In genomic region chr17:16026895-16027294, GRCh38 we compare ENCODE assay signal across 13 cellular contexts. TPM values are rescaled to one million over a fixed set of nuclear protein-coding genes. Genes with fewer than 3 reads are reported as not detected.
DNase-seq lines count a peak whose midpoint lies in the region; ATAC-seq and TF ChIP-seq lines count a peak whose summit lies in the region.
"Had no signal": no experiment of that assay in that cellular context is flagged by ENCODE, and none has a peak within 500 bp of the region (broad histone marks: within the 10 kb centered on the region; RNA-seq: fewer than 3 reads in every experiment).

No MANE protein-coding gene starts in this region.

- H3K79me2 ChIP-seq in ACC112 (ENCODE audit: control insufficient read depth, insufficient read depth, low read length, unreplicated experiment): peaks cover 6% of the 10 kb centered on the region
- peaks cover 53% of the 10 kb centered on the region for H3K79me2 ChIP-seq in GM23248 (ENCODE audit: insufficient read depth)
- H3K79me2 ChIP-seq: parathyroid adenoma had no signal

- POLR2A ChIA-PET in naive thymus-derived CD8-positive, alpha-beta T cell (lab: Charles Lee): no interaction called here

- no peaks in the 10 kb centered on the region for H3K9me3 Mint-ChIP-seq in naive thymus-derived CD8-positive, alpha-beta T cell

- intact Hi-C loops in ascending aorta (cut with DNase I): no loop called here

- H3K27me3 Mint-ChIP-seq in naive thymus-derived CD8-positive, alpha-beta T cell: no peaks in the 10 kb centered on the region

- H3K4me1 ChIP-seq in ACC112 (ENCODE audit: control insufficient read depth, insufficient read depth, low read length, unreplicated experiment) (peaks cover 28% of the 10 kb centered on the region), GM23248 (ENCODE audit: insufficient read depth) (peaks cover 24% of the 10 kb centered on the region), ascending aorta (peaks cover 4 to 7% of the 10 kb centered on the region in 2 donors)
- H3K4me1 ChIP-seq: HAP-1 had no signal

- H2AFZ ChIP-seq in ACC112 (ENCODE audit: low read length, unreplicated experiment) (no peak overlapping the region), GM23248 (no peak overlapping the region)
- H2AFZ ChIP-seq: parathyroid adenoma had no signal

- no peak overlapping the region for H3K9ac ChIP-seq in GM23248
- H3K9ac ChIP-seq: parathyroid adenoma had no signal

- H3K27me3 ChIP-seq in ACC112 (ENCODE audit: insufficient read depth, low read length): no peaks in the 10 kb centered on the region
- H3K27me3 ChIP-seq in GM23248 (replicated peaks; ENCODE audit: insufficient read depth): no peaks in the 10 kb centered on the region
- H3K27me3 ChIP-seq in ascending aorta: no peaks in the 10 kb centered on the region
- H3K27me3 ChIP-seq: SJCRH30 had no signal

- H3K9me3 ChIP-seq in GM23248 (ENCODE audit: low read depth) (no peaks in the 10 kb centered on the region), ascending aorta (no peaks in the 10 kb centered on the region)
- H3K9me3 ChIP-seq: HAP-1, SJCRH30 had no signal

- WGBS in GM23248 (ENCODE audit: low coverage in 1 of 2, low lambda C conversion rate in 2 of 2, missing lambda C conversion rate in 2 of 2), 2 experiments: 86% methylated on average over 5 of the region's 5 CpGs

- H4K20me1 ChIP-seq in GM23248 (ENCODE audit: insufficient read depth): no peaks in the 10 kb centered on the region

- H3K27ac ChIP-seq in ACC112 (ENCODE audit: low read depth, low read length) (peak overlapping the region; percentile 89), GM23248 (peak overlapping the region; percentile 88), ascending aorta (peak overlapping the region; percentile 73 to 81)
- H3K27ac ChIP-seq: parathyroid adenoma, SJCRH30, VCaP had no signal

- H3K4me3 ChIP-seq in ACC112 (ENCODE audit: low read depth, low read length) (no peak overlapping the region), GM23248 (no peak overlapping the region), ascending aorta (no peak overlapping the region)
- H3K4me3 ChIP-seq: HAP-1, SJCRH30 had no signal

- H3K36me3 Mint-ChIP-seq in naive thymus-derived CD8-positive, alpha-beta T cell: peaks cover 0 to 97% (median 31%) of the 10 kb centered on the region in 3 donors

- peak overlapping the region in 7 of 10 donors; percentile 22 to 98 (median 87) for H3K27ac Mint-ChIP-seq in naive thymus-derived CD8-positive, alpha-beta T cell

- TF ChIP-seq CTCF in ascending aorta (IDR thresholded peaks at IDR 0.05): no peak

- H3K4me1 Mint-ChIP-seq in naive thymus-derived CD8-positive, alpha-beta T cell: peaks cover 0 to 20% (median 10%) of the 10 kb centered on the region in 4 donors

- peaks cover 68% of the 10 kb centered on the region for H3K36me3 ChIP-seq in ACC112 (ENCODE audit: insufficient read depth, low read length)
- peaks cover 77% of the 10 kb centered on the region for H3K36me3 ChIP-seq in GM23248 (ENCODE audit: low read depth)
- H3K36me3 ChIP-seq in ascending aorta: peaks cover 55 to 70% of the 10 kb centered on the region in 2 donors

- H3K4me3 Mint-ChIP-seq in naive thymus-derived CD8-positive, alpha-beta T cell: peak overlapping the region in 1 of 10 donors; percentile 11

- H3F3A ChIP-seq in GM23248 (ENCODE audit: insufficient read depth): peaks cover 68% of the 10 kb centered on the region

- no peak overlapping the region for H3K4me2 ChIP-seq in GM23248 (ENCODE audit: unreplicated experiment)

- H3K9me2 ChIP-seq in GM23248 (ENCODE audit: insufficient read depth): no peaks in the 10 kb centered on the region

- no peak for ATAC-seq in naive thymus-derived CD8-positive, alpha-beta T cell
- no peak for ATAC-seq in HG03520 (IDR thresholded peaks at IDR 0.05; ENCODE audit: unreplicated experiment)

- DNase-seq in GM23248 (no peak), ascending aorta (ENCODE audit: low spot score in 2 of 2) (no peak), iPS-NIHi7 (ENCODE audit: extremely low spot score) (no peak), H4 (ENCODE audit: low spot score) (no peak)
- no peak for DNase-seq in naive thymus-derived CD8-positive, alpha-beta T cell
- DNase-seq in stimulated activated CD4-positive, alpha-beta T cell treated with anti-CD3 and anti-CD28 coated beads, Interleukin-15, amount 100 ng/mL, for 24 hours: no peak
- DNase-seq: NCI-H2107, SJCRH30 had no signal

- in situ Hi-C loops in GM23248 (cut with MboI): no loop called here

RNA-seq across cellular contexts. Expression of gene TTC19, which starts 27.3 kb away (rescaled TPM):
- 41.7 and 45.3 TPM in 2 replicates for total RNA-seq in GM23248 (2014; rRNA removed; shearing (Covaris generic))
- 26.3 and 27.9 TPM in 2 replicates for polyA plus RNA-seq in GM23248 (2016; fragmentation: Nextera tagmentation; extraction: Ambion mirVana)
- total RNA-seq in ascending aorta: 158 TPM
- 10 to 100 TPM; 37.0 to 37.6 TPM for total RNA-seq in naive thymus-derived CD8-positive, alpha-beta T cell
- polyA plus RNA-seq in naive thymus-derived CD8-positive, alpha-beta T cell: 10 to 100 TPM; 31.6 to 39.6 (median 35.1) TPM
- total RNA-seq in H4 (2014; rRNA removed; shearing (Covaris generic)): 20.1 and 25.9 TPM in 2 replicates

RNA-seq across cellular contexts. Expression of gene ZSWIM7, which starts 27.4 kb away (rescaled TPM):
- 12.4 and 13.5 TPM in 2 replicates for total RNA-seq in GM23248 (2014; rRNA removed; shearing (Covaris generic))
- 25.8 and 29.1 TPM in 2 replicates for polyA plus RNA-seq in GM23248 (2016; fragmentation: Nextera tagmentation; extraction: Ambion mirVana)
- 0.75 TPM for total RNA-seq in ascending aorta
- total RNA-seq in naive thymus-derived CD8-positive, alpha-beta T cell: 10 to 100 TPM; 37.3 to 37.6 TPM
- 10 to 100 TPM; 60.9 to 87.3 (median 69.3) TPM for polyA plus RNA-seq in naive thymus-derived CD8-positive, alpha-beta T cell
- 8.8 and 17.4 TPM in 2 replicates for total RNA-seq in H4 (2014; rRNA removed; shearing (Covaris generic))
